Comparison of ENCODE assay signal across 21 cellular contexts in genomic region chr1:232937741-232938375, GRCh38. TPM values are rescaled to one million over a fixed set of nuclear protein-coding genes. Genes with fewer than 3 reads are reported as not detected.
DNase-seq lines count a peak whose midpoint lies in the region; ATAC-seq, FAIRE-seq and TF ChIP-seq lines count a peak whose summit lies in the region.
"Had no signal": no experiment of that assay in that cellular context is flagged by ENCODE, and none has a peak within 500 bp of the region (broad histone marks: within the 10 kb centered on the region; RNA-seq: fewer than 3 reads in every experiment).

No MANE protein-coding gene starts in this region.

- H4K20me1 ChIP-seq in Loucy (ENCODE audit: insufficient read depth, low read length, poor library complexity, severe bottlenecking) (no peaks in the 10 kb centered on the region), OCI-LY7 (ENCODE audit: insufficient read depth, low read length) (no peaks in the 10 kb centered on the region)

- peak overlapping the region in 1 of 2 experiments; percentile 45; a peak in 2 of 6 replicates for H3K27ac ChIP-seq in A549
- no peak overlapping the region for H3K27ac ChIP-seq in OCI-LY7 (ENCODE audit: low read depth, low read length, poor library complexity, severe bottlenecking)
- H3K27ac ChIP-seq: dorsolateral prefrontal cortex, epithelial cell of prostate, lower lobe of right lung, prostate gland had no signal

- peak overlapping the region; percentile 13; the same call in 1 of the 3 replicates for H3K4me2 ChIP-seq in A549
- H3K4me2 ChIP-seq in Loucy (ENCODE audit: low read depth, low read length, poor library complexity, severe bottlenecking): peak overlapping the region; percentile 19
- no peak overlapping the region for H3K4me2 ChIP-seq in OCI-LY7 (ENCODE audit: low read length)
- H3K4me2 ChIP-seq: SK-N-SH had no signal

- CTCF ChIA-PET in A549 (lab: Yijun Ruan, JAX) (interaction anchor here (1.6 to 1.7 kb wide), 2 partner anchors 9 to 14 kb away, joined by 4 read pairs; no protein-coding TSS in a partner anchor), T-cell (lab: Charles Lee) (no interaction called here), OCI-LY7 (lab: Charles Lee; ENCODE audit: unreplicated experiment) (no interaction called here)

- no peaks in the 10 kb centered on the region for H3K9me3 Mint-ChIP-seq in T-cell
- H3K9me3 Mint-ChIP-seq: type B pancreatic cell had no signal

- H3K4me3 ChIP-seq in A549 (no peak overlapping the region), Loucy (ENCODE audit: low read length, poor library complexity, severe bottlenecking) (no peak overlapping the region), epithelial cell of esophagus (ENCODE audit: low read length) (no peak overlapping the region), OCI-LY7 (ENCODE audit: low read depth, low read length, poor library complexity, severe bottlenecking) (no peak overlapping the region)
- H3K4me3 ChIP-seq: dorsolateral prefrontal cortex, lower lobe of right lung, prostate gland had no signal

- no peak overlapping the region for H3K27ac Mint-ChIP-seq in T-cell
- H3K27ac Mint-ChIP-seq: type B pancreatic cell had no signal

- FAIRE-seq in A549 (lab: Jason Lieb, UNC) (no peak), H54 (lab: Jason Lieb, UNC) (no peak)
- FAIRE-seq: keratinocyte had no signal

- H3K4me3 Mint-ChIP-seq in T-cell: no peak overlapping the region
- H3K4me3 Mint-ChIP-seq: type B pancreatic cell had no signal

- no peak for TF ChIP-seq RAD21 in A549 (conservative IDR thresholded peaks at IDR 0.05 in 1 of 2, IDR thresholded peaks at IDR 0.05 in 1 of 2)

- H3K36me3 ChIP-seq in Loucy (ENCODE audit: insufficient read depth, low read length): no peaks in the 10 kb centered on the region
- no peaks in the 10 kb centered on the region for H3K36me3 ChIP-seq in OCI-LY7 (ENCODE audit: insufficient read depth, low read length)
- H3K36me3 ChIP-seq: BE2C, lower lobe of right lung, prostate gland had no signal

- no peaks in the 10 kb centered on the region for H3F3A ChIP-seq in Loucy (ENCODE audit: low read depth)

- peaks cover 0 to 9% of the 10 kb centered on the region in 2 donors for H3K27me3 Mint-ChIP-seq in T-cell

- H3K4me1 ChIP-seq in A549: peaks cover 8% of the 10 kb centered on the region; the same call in 1 of the 3 replicates
- peaks cover 23% of the 10 kb centered on the region for H3K4me1 ChIP-seq in Loucy (ENCODE audit: insufficient read depth, low read length, poor library complexity, severe bottlenecking)
- H3K4me1 ChIP-seq in OCI-LY7 (ENCODE audit: insufficient read depth, low read length, poor library complexity, severe bottlenecking): no peaks in the 10 kb centered on the region
- H3K4me1 ChIP-seq: BE2C, lower lobe of right lung, prostate gland had no signal

- no peak for TF ChIP-seq POLR2A in A549 (IDR thresholded peaks at IDR 0.05; ENCODE audit: low read length)
- TF ChIP-seq POLR2A in H54 (IDR thresholded peaks at IDR 0.05; ENCODE audit: low read depth, low read length): no peak

- TF ChIP-seq CTCF in A549 (IDR thresholded peaks at IDR 0.05) (no peak), Loucy (conservative IDR thresholded peaks at IDR 0.05; ENCODE audit: low read length) (no peak), epithelial cell of esophagus (IDR thresholded peaks at IDR 0.05; ENCODE audit: insufficient read depth, low read depth, low read length, missing control alignments) (no peak), OCI-LY7 (conservative IDR thresholded peaks at IDR 0.05; ENCODE audit: low read length) (no peak)

- peaks cover 0 to 2% (median 0%) of the 10 kb centered on the region in 3 donors for H3K4me1 Mint-ChIP-seq in T-cell

- H3K9me3 ChIP-seq in A549 (no peaks in the 10 kb centered on the region), Loucy (ENCODE audit: insufficient read depth, low read depth, low read length) (no peaks in the 10 kb centered on the region), OCI-LY7 (ENCODE audit: low read length) (no peaks in the 10 kb centered on the region)
- H3K9me3 ChIP-seq: BE2C, lower lobe of right lung, prostate gland, SK-N-SH had no signal

- intact Hi-C loops in OCI-LY7 (cut with micrococcal nuclease; ENCODE audit: unreplicated experiment): no loop called here

- no peak for ATAC-seq in A549
- ATAC-seq in T-cell (replicated peaks in 1 of 4): no peak

- no TSS peak for BruUV-seq in OCI-LY7 (replicated peaks; lab: Mats Ljungman, UMichigan)

- no peak for DNase-seq in A549 (ENCODE audit: low read depth in 1 of 2, low spot score in 1 of 2)
- peak; percentile 87 for DNase-seq in SIG-M5 treated with dmso at 0.1 percent for 504 hours (lab: John Stamatoyannopoulos, UW; ENCODE audit: unreplicated experiment)
- peak; percentile 33 for DNase-seq in epithelial cell of esophagus (ENCODE audit: low read depth)
- DNase-seq in D341Med (ENCODE audit: low spot score): no peak
- no peak for DNase-seq in T-cell
- no peak for DNase-seq in H54 (ENCODE audit: insufficient read length, low spot score)
- DNase-seq in OCI-LY7 (ENCODE audit: low spot score): no peak
- DNase-seq: activated CD4-positive, CD25-positive, alpha-beta regulatory T cell treated with anti-CD3 and anti-CD28 coated beads, Interleukin-2, amount 50 U/mL, for 72 hours; activated naive CD4-positive, alpha-beta T cell; activated T-cell treated with anti-CD3 and anti-CD28 coated beads, Interleukin-2, amount 50 U/mL, for 1 hour; BE2C; dorsolateral prefrontal cortex; lower lobe of right lung; NCI-H1694 treated with DMSO at 0.1 percent for 48 hours; NCI-H82; SK-N-SH had no signal

- H3K27me3 ChIP-seq in Loucy (ENCODE audit: insufficient read depth, low read length, poor library complexity, severe bottlenecking): no peaks in the 10 kb centered on the region
- H3K27me3 ChIP-seq: BE2C had no signal

- H3K79me2 ChIP-seq in Loucy (ENCODE audit: insufficient read depth, low read length): no peaks in the 10 kb centered on the region
- H3K79me2 ChIP-seq in OCI-LY7 (ENCODE audit: insufficient read depth, low read depth, low read length): no peaks in the 10 kb centered on the region

- H3K9ac ChIP-seq in Loucy (ENCODE audit: low read depth, low read length, poor library complexity, severe bottlenecking): peak overlapping the region; percentile 0
- H3K9ac ChIP-seq: SK-N-SH had no signal

- 54% methylated on average over 8 of the region's 8 CpGs for WGBS in A549 (ENCODE audit: missing lambda C conversion rate)

- H2AFZ ChIP-seq in Loucy (ENCODE audit: low read length): peak overlapping the region; percentile 56
- no peak overlapping the region for H2AFZ ChIP-seq in OCI-LY7 (ENCODE audit: low read length)

- POLR2A ChIA-PET in A549 (lab: Yijun Ruan, JAX) (no interaction called here), T-cell (lab: Charles Lee) (no interaction called here), OCI-LY7 (lab: Charles Lee) (no interaction called here)

- no peaks in the 10 kb centered on the region for H3K36me3 Mint-ChIP-seq in T-cell

- TF ChIP-seq EP300 in A549 (IDR thresholded peaks at IDR 0.05): no peak

- H3K9me2 ChIP-seq in Loucy (replicated peaks; ENCODE audit: low read depth, low read length) (no peaks in the 10 kb centered on the region), OCI-LY7 (ENCODE audit: insufficient read depth, low read length) (no peaks in the 10 kb centered on the region)
- H3K9me2 ChIP-seq: SK-N-SH had no signal

TF ChIP-seq in A549, 52 proteins besides CTCF, POLR2A, EP300 and RAD21:
- TF ChIP-seq NR3C1 (IDR thresholded peaks at IDR 0.05) (no peak), CEBPB (IDR thresholded peaks at IDR 0.05) (peak in 1 of 2 experiments; percentile 52; a peak in 1 of 4 replicates)

RNA-seq across cellular contexts. Expression of gene NTPCR, which starts 12.6 kb away (rescaled TPM):
- 65.1 and 83.6 TPM in 2 replicates for polyA plus RNA-seq in A549 (2011; rRNA removed)
- polyA plus RNA-seq in A549 (2012; cell fraction: cytosol; rRNA removed): 30.3 and 30.9 TPM in 2 replicates
- polyA plus RNA-seq in A549 (2012; cell fraction: nucleus; rRNA removed): 11.4 and 16.0 TPM in 2 replicates
- 68.8 to 76.9 TPM (median 69.9 TPM) in 3 replicates for polyA plus RNA-seq in A549 (2017; fragmentation: RNase III; extraction: RNeasy Plus Mini Kit Qiagen cat#74134 plus additional on column Dnase treatment)
- 18.4 and 26.3 TPM in 2 replicates for polyA minus RNA-seq in A549 (2011; rRNA and poly(A)+ RNA removed)
- 10 to 100 TPM; 13.6 to 24.5 (median 17.3) TPM for total RNA-seq in T-cell
- total RNA-seq in OCI-LY7 (2014; rRNA removed; shearing (Covaris generic)): 17.3 and 20.0 TPM in 2 replicates
- 39.1 and 47.4 TPM in 2 replicates for total RNA-seq in OCI-LY7 (2022)

Comparison
In these comparisons a context has a peak if more than half of its experiments do, and no peak if none do; other contexts are left out.
1. DNase-seq: peak in SIG-M5 treated with dmso at 0.1 percent for 504 hours (single experiment) and epithelial cell of esophagus (single experiment); none in A549 (0 of 2), D341Med (single experiment), T-cell (0 of 34), H54 (single experiment) and OCI-LY7 (single experiment).